Comparison of ENCODE assay signal across 8 cellular contexts in genomic region chr11:128772814-128773213, GRCh38.
DNase-seq lines count a peak whose midpoint lies in the region; ATAC-seq and TF ChIP-seq lines count a peak whose summit lies in the region.

No MANE protein-coding gene starts in this region.

- H3K9me3 ChIP-seq in upper lobe of right lung (no peaks in the 10 kb centered on the region), Karpas-422 (ENCODE audit: low read length) (no peaks in the 10 kb centered on the region)

- no peak overlapping the region for H3K4me2 ChIP-seq in Karpas-422 (ENCODE audit: low read depth, low read length, poor library complexity, severe bottlenecking)

- intact Hi-C loops in upper lobe of right lung (cut with DNase I) = no loop called here

- no peaks in the 10 kb centered on the region for H3K9me2 ChIP-seq in Karpas-422 (replicated peaks; ENCODE audit: insufficient read depth, low read length)

- ATAC-seq in activated T-cell treated with anti-CD3 and anti-CD28 coated beads, Interleukin-2, amount 50 U/mL, for 72 hours (replicated peaks in 1 of 2) = peak in 1 of 2 donors; percentile 64
- peak; percentile 77 for ATAC-seq in upper lobe of right lung

- no peaks in the 10 kb centered on the region for H3K27me3 Mint-ChIP-seq in activated T-cell treated with anti-CD3 and anti-CD28 coated beads, Interleukin-2, amount 50 U/mL, for 72 hours (ENCODE audit: low read depth)

- H3K27ac ChIP-seq in upper lobe of right lung = peak overlapping the region; percentile 24
- no peak overlapping the region for H3K27ac ChIP-seq in Karpas-422 (ENCODE audit: low read length)

- no peak overlapping the region for H2AFZ ChIP-seq in Karpas-422 (ENCODE audit: low read length)

- H3K4me3 Mint-ChIP-seq in activated T-cell treated with anti-CD3 and anti-CD28 coated beads, Interleukin-2, amount 50 U/mL, for 72 hours = peak overlapping the region; percentile 23 to 52

- TF ChIP-seq CTCF in upper lobe of right lung (IDR thresholded peaks at IDR 0.05) = no peak

- no peaks in the 10 kb centered on the region for H4K20me1 ChIP-seq in Karpas-422 (ENCODE audit: insufficient read depth, low read depth, low read length)

- peak; percentile 43 for DNase-seq in activated CD4-positive, CD25-positive, alpha-beta regulatory T cell treated with anti-CD3 and anti-CD28 coated beads, Interleukin-2, amount 50 U/mL, for 72 hours
- DNase-seq in activated CD4-positive, CD25-positive, alpha-beta regulatory T cell (lab: John Stamatoyannopoulos, UW) = no peak
- peak; percentile 7 to 36 for DNase-seq in activated T-cell treated with anti-CD3 and anti-CD28 coated beads, Interleukin-2, amount 50 U/mL, for 72 hours
- DNase-seq in lung microvascular endothelial cell (ENCODE audit: low read depth in 2 of 2) = peak; percentile 23 to 33
- DNase-seq in upper lobe of right lung = peak; percentile 81
- no peak for DNase-seq in GOT3 (lab: John Stamatoyannopoulos, UW)
- no peak for DNase-seq in mesenteric fat pad (ENCODE audit: low spot score)
- DNase-seq in Karpas-422 = no peak

- H3K4me1 Mint-ChIP-seq in activated T-cell treated with anti-CD3 and anti-CD28 coated beads, Interleukin-2, amount 50 U/mL, for 72 hours (ENCODE audit: low read depth) = peaks cover 36% of the 10 kb centered on the region

- H3K79me2 ChIP-seq in Karpas-422 (ENCODE audit: low read length) = no peaks in the 10 kb centered on the region

- H3K27ac Mint-ChIP-seq in activated T-cell treated with anti-CD3 and anti-CD28 coated beads, Interleukin-2, amount 50 U/mL, for 72 hours = peak overlapping the region; percentile 79

- H3K27me3 ChIP-seq in upper lobe of right lung (no peaks in the 10 kb centered on the region), Karpas-422 (ENCODE audit: low read length) (no peaks in the 10 kb centered on the region)

- no peaks in the 10 kb centered on the region for H3K9me3 Mint-ChIP-seq in activated T-cell treated with anti-CD3 and anti-CD28 coated beads, Interleukin-2, amount 50 U/mL, for 72 hours

- no peak overlapping the region for H3K4me3 ChIP-seq in upper lobe of right lung
- H3K4me3 ChIP-seq in Karpas-422 (ENCODE audit: low read length) = no peak overlapping the region

- H3K9ac ChIP-seq in Karpas-422 (ENCODE audit: low read length) = no peak overlapping the region

- peaks cover 12% of the 10 kb centered on the region for H3K4me1 ChIP-seq in upper lobe of right lung
- no peaks in the 10 kb centered on the region for H3K4me1 ChIP-seq in Karpas-422 (ENCODE audit: low read length)

- peaks cover 14 to 23% of the 10 kb centered on the region in 2 donors for H3K36me3 Mint-ChIP-seq in activated T-cell treated with anti-CD3 and anti-CD28 coated beads, Interleukin-2, amount 50 U/mL, for 72 hours (ENCODE audit: insufficient read depth in 2 of 2)

- H3K36me3 ChIP-seq in upper lobe of right lung (peaks cover 63% of the 10 kb centered on the region), Karpas-422 (ENCODE audit: insufficient read depth, low read length) (no peaks in the 10 kb centered on the region)

Comparison
In these comparisons a context has a peak if more than half of its experiments do, and no peak if none do; other contexts are left out.
1. DNase-seq: peak in activated CD4-positive, CD25-positive, alpha-beta regulatory T cell treated with anti-CD3 and anti-CD28 coated beads, Interleukin-2, amount 50 U/mL, for 72 hours (single experiment), activated T-cell treated with anti-CD3 and anti-CD28 coated beads, Interleukin-2, amount 50 U/mL, for 72 hours (2 of 2), lung microvascular endothelial cell (2 of 2) and upper lobe of right lung (single experiment); none in activated CD4-positive, CD25-positive, alpha-beta regulatory T cell (0 of 4), GOT3 (single experiment), mesenteric fat pad (single experiment) and Karpas-422 (single experiment).